ENCODE assay signal across 1 cellular context in the genomic region with DNA sequence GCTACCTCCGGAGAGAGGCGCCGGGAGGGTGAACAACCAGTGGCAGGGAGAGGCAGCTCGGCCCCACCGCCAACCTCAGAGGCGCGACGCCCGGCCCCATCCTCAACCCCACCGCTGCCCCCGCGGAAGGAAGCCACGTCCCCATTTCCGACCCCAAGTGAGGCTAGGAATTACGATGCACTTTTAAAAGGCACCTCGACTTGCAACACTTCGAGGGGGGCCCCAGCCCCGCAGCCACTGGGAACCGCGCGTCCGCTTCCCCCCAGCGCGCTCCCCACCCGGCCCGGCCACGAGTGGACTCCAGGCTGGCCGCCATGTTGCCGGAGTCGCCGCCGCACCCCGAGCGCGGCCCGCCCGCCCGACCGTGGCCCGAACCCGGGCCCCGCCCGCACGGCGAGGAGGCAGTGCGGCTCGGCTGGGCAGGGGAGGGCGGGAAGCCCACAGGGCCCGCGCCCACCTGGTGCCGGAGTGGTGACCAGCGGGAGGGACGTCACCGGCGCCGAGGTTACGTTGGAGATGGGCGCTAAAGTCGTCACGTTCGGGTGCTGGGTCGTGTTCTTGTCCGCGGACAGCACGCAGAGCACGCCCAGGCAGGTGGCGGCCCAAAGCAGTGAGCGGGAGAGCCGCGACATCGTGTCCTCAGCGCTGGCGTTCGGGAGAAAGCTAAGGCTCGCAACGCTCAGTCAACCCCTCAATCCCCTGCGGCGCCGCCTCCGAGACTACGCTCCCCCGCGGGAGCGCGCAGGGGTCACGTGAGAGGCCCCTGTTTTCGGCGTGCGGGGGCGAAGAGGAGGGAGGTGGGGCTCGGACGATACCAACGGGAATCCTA.
TF ChIP-seq lines count a peak whose summit lies in the region.

A gene (minus strand): TSS at position 721 of the 829 bp plus-strand sequence. CDS start 89 bp downstream, at position 632.

TF ChIP-seq in IMR-90, 13 proteins besides CTCF, POLR2A, EP300 and RAD21 (continued from another document):
- TF ChIP-seq MAZ (IDR thresholded peaks at IDR 0.05; ENCODE audit: borderline replicate concordance, low read depth, low read length), result peak; percentile 97
